In genomic region chr22:45007247-45007945, GRCh38 we compare ENCODE assay signal across 8 cellular contexts. TPM values are rescaled to one million over a fixed set of nuclear protein-coding genes. Genes with fewer than 3 reads are reported as not detected.
DNase-seq lines count a peak whose midpoint lies in the region; ATAC-seq and TF ChIP-seq lines count a peak whose summit lies in the region.

No MANE protein-coding gene starts in this region.

- WGBS in right cardiac atrium: 1% methylated on average over 78 of the region's 91 CpGs
- 0 to 3% (median 1%) methylated on average over 5 to 85 of the region's 91 CpGs for WGBS in spleen, 5 donors

- H3K27ac Mint-ChIP-seq in activated T-helper 2 cell treated with anti-CD3 and anti-CD28 coated beads, Interferon-gamma antibody, Interleukin-2, Interleukin-4, amounts not matched to agents 10 μg/mL and 5 μg/mL and 100 μg/mL, durations not matched to agents 14 hours and 24 hours and 36 hours: no peak overlapping the region

- peaks cover 10% of the 10 kb centered on the region for H3K36me3 ChIP-seq in H7 (replicated peaks; ENCODE audit: control insufficient read depth, insufficient read depth, low read length)
- peaks cover 32% of the 10 kb centered on the region for H3K36me3 ChIP-seq in WERI-Rb-1
- H3K36me3 ChIP-seq in spleen: no peaks in the 10 kb centered on the region

- H3K9me3 ChIP-seq in WERI-Rb-1 (ENCODE audit: severe bottlenecking) (no peaks in the 10 kb centered on the region), right cardiac atrium (ENCODE audit: control insufficient read depth, low read length) (no peaks in the 10 kb centered on the region), spleen (peaks cover 0 to 4% (median 0%) of the 10 kb centered on the region in 8 donors)

- TF ChIP-seq POLR2A in spleen (IDR thresholded peaks at IDR 0.05): no peak

- peaks cover 53% of the 10 kb centered on the region for H3K27me3 Mint-ChIP-seq in activated T-helper 2 cell treated with anti-CD3 and anti-CD28 coated beads, Interferon-gamma antibody, Interleukin-2, Interleukin-4, amounts not matched to agents 10 μg/mL and 5 μg/mL and 100 μg/mL, durations not matched to agents 14 hours and 24 hours and 36 hours (ENCODE audit: low read depth)

- H3K4me1 ChIP-seq in right cardiac atrium (ENCODE audit: control insufficient read depth, insufficient read depth, low read length) (no peaks in the 10 kb centered on the region), spleen (peaks cover 14 to 50% (median 38%) of the 10 kb centered on the region in 6 donors)

- intact Hi-C loops in right cardiac atrium (cut with DNase I) (no loop called here), spleen (cut with DNase I; ENCODE audit: low total_unique reads) (no loop called here)
- intact Hi-C loops in activated T-helper 2 cell treated with anti-CD3 and anti-CD28 coated beads, Interferon-gamma antibody, Interleukin-2, Interleukin-4, amounts not matched to agents 10 μg/mL and 5 μg/mL and 100 μg/mL, durations not matched to agents 14 hours and 24 hours and 36 hours (cut with micrococcal nuclease): loop anchor here (5.0 kb wide), 1 partner anchor 75 kb away; no protein-coding TSS in a partner anchor

- TF ChIP-seq CTCF in WERI-Rb-1 (IDR thresholded peaks at IDR 0.05; ENCODE audit: low read depth, low read length): no peak
- TF ChIP-seq CTCF in spleen (IDR thresholded peaks at IDR 0.05 in 8 of 11, conservative IDR thresholded peaks at IDR 0.05 in 3 of 11): no peak

- H3K27ac ChIP-seq in WERI-Rb-1: peak overlapping the region; percentile 97
- H3K27ac ChIP-seq in right cardiac atrium (ENCODE audit: low read length): peak overlapping the region; percentile 3
- H3K27ac ChIP-seq in spleen: peak overlapping the region in 1 of 8 donors; percentile 8

- peak overlapping the region; percentile 86 for H3K4me3 ChIP-seq in H7 (ENCODE audit: insufficient read depth, low read depth, low read length)
- peak overlapping the region; percentile 75 for H3K4me3 ChIP-seq in WERI-Rb-1 (ENCODE audit: low read depth, low read length)
- H3K4me3 ChIP-seq in right cardiac atrium (ENCODE audit: low read length): peak overlapping the region; percentile 90
- peak overlapping the region; percentile 21 to 69 (median 43) for H3K4me3 ChIP-seq in spleen

- no peaks in the 10 kb centered on the region for H3K27me3 ChIP-seq in H7 (ENCODE audit: control insufficient read depth, insufficient read depth, low read length)
- no peaks in the 10 kb centered on the region for H3K27me3 ChIP-seq in WERI-Rb-1 (ENCODE audit: insufficient read depth, low read depth, severe bottlenecking)
- no peaks in the 10 kb centered on the region for H3K27me3 ChIP-seq in right cardiac atrium (ENCODE audit: control insufficient read depth, insufficient read depth)
- H3K27me3 ChIP-seq in spleen (replicated peaks in 1 of 7): peaks cover 0 to 99% (median 58%) of the 10 kb centered on the region in 7 donors

- H3K9me3 Mint-ChIP-seq in activated T-helper 2 cell treated with anti-CD3 and anti-CD28 coated beads, Interferon-gamma antibody, Interleukin-2, Interleukin-4, amounts not matched to agents 10 μg/mL and 5 μg/mL and 100 μg/mL, durations not matched to agents 14 hours and 24 hours and 36 hours: no peaks in the 10 kb centered on the region

- H3K4me1 Mint-ChIP-seq in activated T-helper 2 cell treated with anti-CD3 and anti-CD28 coated beads, Interferon-gamma antibody, Interleukin-2, Interleukin-4, amounts not matched to agents 10 μg/mL and 5 μg/mL and 100 μg/mL, durations not matched to agents 14 hours and 24 hours and 36 hours (ENCODE audit: low read depth): peaks cover 10% of the 10 kb centered on the region

- DNase-seq in H7: peak; percentile 99
- DNase-seq in WERI-Rb-1: peak; percentile 87
- DNase-seq in right cardiac atrium: peak; percentile 51 to 81 (median 80)
- no peak for DNase-seq in spleen
- DNase-seq in DMS153 treated with DMSO at 0.1 percent for 48 hours (lab: John Stamatoyannopoulos, UW; ENCODE audit: unreplicated experiment): no peak
- no peak for DNase-seq in activated T-helper 2 cell treated with anti-CD3 and anti-CD28 coated beads, Interferon-gamma antibody, Interleukin-2, Interleukin-4, amounts not matched to agents 10 μg/mL and 5 μg/mL and 100 μg/mL, durations not matched to agents 14 hours and 24 hours and 36 hours (ENCODE audit: low spot score)

- no peak overlapping the region for H3K4me3 Mint-ChIP-seq in activated T-helper 2 cell treated with anti-CD3 and anti-CD28 coated beads, Interferon-gamma antibody, Interleukin-2, Interleukin-4, amounts not matched to agents 10 μg/mL and 5 μg/mL and 100 μg/mL, durations not matched to agents 14 hours and 24 hours and 36 hours (ENCODE audit: low read depth)

- H3K36me3 Mint-ChIP-seq in activated T-helper 2 cell treated with anti-CD3 and anti-CD28 coated beads, Interferon-gamma antibody, Interleukin-2, Interleukin-4, amounts not matched to agents 10 μg/mL and 5 μg/mL and 100 μg/mL, durations not matched to agents 14 hours and 24 hours and 36 hours (ENCODE audit: low read depth): no peaks in the 10 kb centered on the region

- ATAC-seq in right cardiac atrium (peak; percentile 38 to 54), GM21447 (IDR thresholded peaks at IDR 0.05; ENCODE audit: unreplicated experiment) (no peak), HG03521 (IDR thresholded peaks at IDR 0.05; ENCODE audit: unreplicated experiment) (no peak)

RNA-seq across cellular contexts. Expression of gene PHF21B, which starts 2.4 kb away (rescaled TPM):
- 17.7 and 20.2 TPM in 2 replicates for total RNA-seq in H7 (2014; rRNA removed; shearing (Covaris generic))
- total RNA-seq in right cardiac atrium (1 to 10 TPM in 3 of 4 donors, under 1 TPM in 1; 0.97 to 1.9 (median 1.3) TPM), spleen (under 1 TPM in 3 of 7 donors, not detected in 4; 0.07 to 0.46 (median 0.28) TPM)
- polyA plus RNA-seq in right cardiac atrium (0.50 TPM), spleen (under 1 TPM; 0.03 to 0.11 (median 0.03) TPM)
- 0.30 and 1.2 TPM in 2 replicates for total RNA-seq in activated T-helper 2 cell treated with anti-CD3 and anti-CD28 coated beads, Interferon-gamma antibody, Interleukin-2, Interleukin-4, amounts not matched to agents 10 μg/mL and 5 μg/mL and 100 μg/mL, durations not matched to agents 14 hours and 24 hours and 36 hours

Comparison
In these comparisons a context has a peak if more than half of its experiments do, and no peak if none do; other contexts are left out.
1. DNase-seq: peak in H7 (single experiment), WERI-Rb-1 (single experiment) and right cardiac atrium (3 of 3); none in spleen (single experiment), DMS153 treated with DMSO at 0.1 percent for 48 hours (single experiment) and activated T-helper 2 cell treated with anti-CD3 and anti-CD28 coated beads, Interferon-gamma antibody, Interleukin-2, Interleukin-4, amounts not matched to agents 10 μg/mL and 5 μg/mL and 100 μg/mL, durations not matched to agents 14 hours and 24 hours and 36 hours (single experiment).
2. ATAC-seq: peak in right cardiac atrium (2 of 2); none in GM21447 (single experiment) and HG03521 (single experiment).
3. Peak in every context shown above with its lines, with median percentiles within 50 percentile points of each other: H3K4me3 ChIP-seq.